ENCODE assay signal across 10 cellular contexts in genomic region chr5:72347801-72348305, GRCh38.
DNase-seq lines count a peak whose midpoint lies in the region; FAIRE-seq and TF ChIP-seq lines count a peak whose summit lies in the region.
"Had no signal": no experiment of that assay in that cellular context is flagged by ENCODE, and none has a peak within 500 bp of the region (broad histone marks: within the 10 kb centered on the region; RNA-seq: fewer than 3 reads in every experiment).

No MANE protein-coding gene starts in this region.

- H3K27ac ChIP-seq in brain microvascular endothelial cell: peak overlapping the region; percentile 84
- H3K27ac ChIP-seq: right lobe of liver had no signal

- DNase-seq in EL (peak; percentile 94), HTR-8/SVneo (ENCODE audit: insufficient read length, low spot score) (peak; percentile 83), brain microvascular endothelial cell (peak; percentile 90), non-pigmented ciliary epithelial cell (ENCODE audit: low read depth) (peak; percentile 76), HK-2 (ENCODE audit: unreplicated experiment) (no peak), NOMO-1 treated with dmso at 0.1 percent for 144 hours (lab: John Stamatoyannopoulos, UW; ENCODE audit: unreplicated experiment) (no peak), retina (no peak)
- DNase-seq: NCI-H748 treated with DMSO at 0.1 percent for 48 hours, right lobe of liver had no signal

- peak overlapping the region; percentile 16 for H3K4me3 ChIP-seq in brain microvascular endothelial cell (ENCODE audit: low read depth, low read length)
- H3K4me3 ChIP-seq: right lobe of liver had no signal

- H3K36me3 ChIP-seq in brain microvascular endothelial cell (replicated peaks): peaks cover 7% of the 10 kb centered on the region

- in situ Hi-C loops in brain microvascular endothelial cell (cut with HindIII; ENCODE audit: low pct_ligation_motif_present, low sequenced_read_pairs): no loop called here

- H3K27me3 ChIP-seq in brain microvascular endothelial cell (replicated peaks): no peaks in the 10 kb centered on the region
- H3K27me3 ChIP-seq: right lobe of liver had no signal

- no peak for TF ChIP-seq CTCF in brain microvascular endothelial cell (IDR thresholded peaks at IDR 0.05; ENCODE audit: low read depth, low read length, missing control alignments)

- FAIRE-seq in HTR-8/SVneo (lab: Jason Lieb, UNC): peak; percentile 54
- FAIRE-seq: colon had no signal

Comparison
In these comparisons a context has a peak if more than half of its experiments do, and no peak if none do; other contexts are left out.
1. DNase-seq: peak in EL (single experiment), HTR-8/SVneo (single experiment), brain microvascular endothelial cell (single experiment) and non-pigmented ciliary epithelial cell (single experiment); none in HK-2 (single experiment), NOMO-1 treated with dmso at 0.1 percent for 144 hours (single experiment) and retina (single experiment).